In genomic region chr16:14636951-14637240, GRCh38 we compare ENCODE assay signal across 11 cellular contexts. TPM values are rescaled to one million over a fixed set of nuclear protein-coding genes. Genes with fewer than 3 reads are reported as not detected.
A peak's percentile ranks its signal among the peaks of the same experiment; 100 is the strongest.
DNase-seq lines count a peak whose midpoint lies in the region; ATAC-seq, FAIRE-seq and TF ChIP-seq lines count a peak whose summit lies in the region.
"Not testable (repeated sequence)": the region's sequence is repeated elsewhere in the genome, so short reads cannot be mapped to it uniquely, and the experiment has no call there.
"Had no signal": no experiment of that assay in that cellular context is flagged by ENCODE, and none has a peak within 500 bp of the region (broad histone marks: within the 10 kb centered on the region; RNA-seq: fewer than 3 reads in every experiment).

No MANE protein-coding gene starts in this region.

- H3K27ac Mint-ChIP-seq in GM23338: peak overlapping the region; percentile 97
- H3K27ac Mint-ChIP-seq in astrocyte (ENCODE audit: unreplicated experiment): peak overlapping the region; percentile 87
- peak overlapping the region; percentile 94 for H3K27ac Mint-ChIP-seq in endodermal cell
- H3K27ac Mint-ChIP-seq in immature natural killer cell: peak overlapping the region in 4 of 6 donors; percentile 6 to 41 (median 23)
- H3K27ac Mint-ChIP-seq in nephron: peak overlapping the region; percentile 14 to 87 (median 68)

- peaks cover 18% of the 10 kb centered on the region for H3F3A ChIP-seq in GM23338 (replicated peaks; ENCODE audit: low read depth)

- peak overlapping the region; percentile 78 for H3K4me3 ChIP-seq in GM23338
- H3K4me3 ChIP-seq in RWPE2 (ENCODE audit: severe bottlenecking); astrocyte (ENCODE audit: insufficient read depth, low read depth, low read length); endodermal cell (ENCODE audit: low read length); transverse colon: not testable (repeated sequence)

- H3K9me2 ChIP-seq in GM23338 (ENCODE audit: insufficient read depth): not testable (repeated sequence)

- H3K4me3 Mint-ChIP-seq in GM23338 (peak overlapping the region; percentile 57), astrocyte (ENCODE audit: unreplicated experiment) (peak overlapping the region; percentile 69), endodermal cell (peak overlapping the region; percentile 36), nephron (peak overlapping the region in 1 of 3 experiments; percentile 28)
- not testable (repeated sequence) for H3K4me3 Mint-ChIP-seq in immature natural killer cell

- H3K27me3 ChIP-seq in GM23338 (ENCODE audit: insufficient read depth); RWPE2 (ENCODE audit: insufficient read depth, poor library complexity, severe bottlenecking); astrocyte (ENCODE audit: insufficient read depth, low read length); endodermal cell (ENCODE audit: control insufficient read depth, insufficient read depth, low read length, poor library complexity, severe bottlenecking); transverse colon: not testable (repeated sequence)

- not testable (repeated sequence) for ATAC-seq in GM23338; RWPE2 (ENCODE audit: low read depth)

- peaks cover 42% of the 10 kb centered on the region for H3K4me1 ChIP-seq in GM23338 (ENCODE audit: insufficient read depth)
- peaks cover 22% of the 10 kb centered on the region for H3K4me1 ChIP-seq in RWPE2 (ENCODE audit: insufficient read depth, poor library complexity, severe bottlenecking)
- H3K4me1 ChIP-seq in astrocyte (ENCODE audit: insufficient read depth, low read length): not testable (repeated sequence)
- peaks cover 11% of the 10 kb centered on the region for H3K4me1 ChIP-seq in endodermal cell (ENCODE audit: control insufficient read depth, insufficient read depth, low read length)
- peaks cover 19 to 68% (median 51%) of the 10 kb centered on the region in 4 donors for H3K4me1 ChIP-seq in transverse colon

- no CpG with 5 or more reads among the region's 1 CpG for WGBS in endodermal cell (ENCODE audit: insufficient coverage in 1 of 2, insufficient read length in 1 of 2), 2 experiments
- 36 to 60% methylated on average over 1 of the region's 1 CpG for WGBS in transverse colon (ENCODE audit: low coverage in 1 of 2), 2 donors

- TF ChIP-seq CTCF in GM23338 (conservative IDR thresholded peaks at IDR 0.05; ENCODE audit: low read depth in 2 of 2); RWPE2 (IDR thresholded peaks at IDR 0.05; ENCODE audit: poor library complexity, severe bottlenecking); astrocyte (IDR thresholded peaks at IDR 0.05; ENCODE audit: insufficient read depth, low read depth, low read length); endodermal cell (conservative IDR thresholded peaks at IDR 0.05); nephron (IDR thresholded peaks at IDR 0.05; ENCODE audit: unreplicated experiment in 3 of 3); transverse colon (IDR thresholded peaks at IDR 0.05): not testable (repeated sequence)

- not testable (repeated sequence) for FAIRE-seq in astrocyte (lab: Jason Lieb, UNC)

- H3K9me3 ChIP-seq in RWPE2 (ENCODE audit: severe bottlenecking); astrocyte (ENCODE audit: insufficient read depth, low read depth, low read length); endodermal cell (ENCODE audit: control insufficient read depth, low read length); transverse colon: not testable (repeated sequence)

- not testable (repeated sequence) for H3K36me3 ChIP-seq in GM23338 (ENCODE audit: insufficient read depth)
- H3K36me3 ChIP-seq in RWPE2 (ENCODE audit: low read depth): peaks cover 60% of the 10 kb centered on the region
- H3K36me3 ChIP-seq in astrocyte (ENCODE audit: insufficient read depth, low read length): peaks cover 22% of the 10 kb centered on the region
- peaks cover 48% of the 10 kb centered on the region for H3K36me3 ChIP-seq in endodermal cell (ENCODE audit: control insufficient read depth, insufficient read depth, low read length)
- H3K36me3 ChIP-seq in transverse colon: peaks cover 0 to 11% (median 1%) of the 10 kb centered on the region in 4 donors

- not testable (repeated sequence) for DNase-seq in GM23338 (ENCODE audit: low spot score); RWPE2 (ENCODE audit: low spot score); astrocyte (ENCODE audit: low read depth); endodermal cell; immature natural killer cell; transverse colon

- H4K20me1 ChIP-seq in GM23338 (replicated peaks; ENCODE audit: insufficient read depth) (peaks cover 23% of the 10 kb centered on the region), astrocyte (ENCODE audit: insufficient read depth, low read length) (peaks cover 79% of the 10 kb centered on the region)

- H2AFZ ChIP-seq in GM23338; astrocyte (ENCODE audit: low read depth, low read length): not testable (repeated sequence)

- TF ChIP-seq POLR2A in transverse colon (IDR thresholded peaks at IDR 0.05): not testable (repeated sequence)

- intact Hi-C loops in transverse colon (cut with DNase I; ENCODE audit: low total_unique reads): not testable (repeated sequence)

- TF ChIP-seq EP300 in transverse colon (IDR thresholded peaks at IDR 0.05; ENCODE audit: low read depth): not testable (repeated sequence)

- H3K27me3 Mint-ChIP-seq in GM23338 (ENCODE audit: insufficient read depth, low read depth, poor library complexity); astrocyte (ENCODE audit: low read depth, unreplicated experiment); endodermal cell (ENCODE audit: insufficient read depth); nephron (ENCODE audit: low read depth): not testable (repeated sequence)
- H3K27me3 Mint-ChIP-seq in immature natural killer cell (ENCODE audit: low read depth in 3 of 3): peaks cover 6 to 14% (median 10%) of the 10 kb centered on the region in 3 donors

- peak overlapping the region; percentile 99 for H3K27ac ChIP-seq in GM23338 (ENCODE audit: low read depth)
- H3K27ac ChIP-seq in RWPE2 (ENCODE audit: poor library complexity, severe bottlenecking): peak overlapping the region; percentile 26
- not testable (repeated sequence) for H3K27ac ChIP-seq in astrocyte (ENCODE audit: low read depth, low read length); endodermal cell (ENCODE audit: low read depth, low read length)
- H3K27ac ChIP-seq in transverse colon: peak overlapping the region in 3 of 4 donors; percentile 62 to 97 (median 97)

- peaks cover 54% of the 10 kb centered on the region for H3K4me1 Mint-ChIP-seq in GM23338
- peaks cover 27% of the 10 kb centered on the region for H3K4me1 Mint-ChIP-seq in astrocyte (ENCODE audit: low read depth, unreplicated experiment)
- H3K4me1 Mint-ChIP-seq in endodermal cell: peaks cover 44% of the 10 kb centered on the region
- peaks cover 61 to 75% of the 10 kb centered on the region in 2 donors for H3K4me1 Mint-ChIP-seq in immature natural killer cell
- H3K4me1 Mint-ChIP-seq in nephron: peaks cover 38% of the 10 kb centered on the region

- H3K79me2 ChIP-seq in GM23338 (replicated peaks; ENCODE audit: insufficient read depth) (peaks cover 76% of the 10 kb centered on the region), astrocyte (ENCODE audit: insufficient read depth, low read length) (peaks cover 95% of the 10 kb centered on the region)

- H3K9ac ChIP-seq in astrocyte (ENCODE audit: low read length); endodermal cell (ENCODE audit: extremely low read depth, low read length, poor library complexity, severe bottlenecking): not testable (repeated sequence)

- peak overlapping the region; percentile 68 for H3K4me2 ChIP-seq in GM23338
- H3K4me2 ChIP-seq in astrocyte (ENCODE audit: low read length): not testable (repeated sequence)

- not testable (repeated sequence) for H3K9me3 Mint-ChIP-seq in GM23338; astrocyte (ENCODE audit: unreplicated experiment); endodermal cell; immature natural killer cell; nephron

- in situ Hi-C loops in transverse colon (cut with MboI; ENCODE audit: low pct_ligation_motif_present in 1 of 4, low pct_unique_long_range_greater_than_20kb in 1 of 4, low sequenced_read_pairs in 3 of 4): not testable (repeated sequence)

- H3K36me3 Mint-ChIP-seq in GM23338 (ENCODE audit: low read depth) (peaks cover 50% of the 10 kb centered on the region), astrocyte (ENCODE audit: low read depth, unreplicated experiment) (peaks cover 15% of the 10 kb centered on the region), endodermal cell (ENCODE audit: low read depth) (peaks cover 46% of the 10 kb centered on the region)
- not testable (repeated sequence) for H3K36me3 Mint-ChIP-seq in immature natural killer cell; nephron (ENCODE audit: low read depth)

RNA-seq across cellular contexts. Expression of gene BFAR, which starts 4.1 kb away (rescaled TPM):
- total RNA-seq in GM23338 (2014; rRNA removed; shearing (Covaris generic)): 82.5 and 126 TPM in 2 replicates
- polyA plus RNA-seq in GM23338 (2016; fragmentation: Nextera tagmentation; extraction: Ambion mirVana) (54.3 and 54.4 TPM in 2 replicates), immature natural killer cell (10 to 100 TPM; 33.7 to 48.0 (median 44.2) TPM)
- total RNA-seq in astrocyte (93.7 and 94.9 TPM in 2 replicates), endodermal cell (10 to 100 TPM; 60.1 to 73.3 TPM), transverse colon (10 to 100 TPM; 42.2 to 72.7 (median 56.2) TPM)
- 59.2 TPM for polyA plus RNA-seq in endodermal cell (2013, experiment 1 of 2)
- 54.5 TPM for polyA plus RNA-seq in endodermal cell (2013, experiment 2 of 2)

RNA-seq across cellular contexts. Expression of gene PARN, which starts 6.8 kb away (rescaled TPM):
- total RNA-seq in GM23338 (2014; rRNA removed; shearing (Covaris generic)): 43.8 and 61.3 TPM in 2 replicates
- polyA plus RNA-seq in GM23338 (2016; fragmentation: Nextera tagmentation; extraction: Ambion mirVana): 32.5 and 34.3 TPM in 2 replicates
- 26.1 TPM in 2 replicates for total RNA-seq in astrocyte
- total RNA-seq in endodermal cell: 10 to 100 TPM; 43.7 to 45.7 TPM
- 29.8 TPM for polyA plus RNA-seq in endodermal cell (2013, experiment 1 of 2)
- polyA plus RNA-seq in endodermal cell (2013, experiment 2 of 2): 27.5 TPM
- 10 to 100 TPM; 36.3 to 60.4 (median 52.9) TPM for polyA plus RNA-seq in immature natural killer cell
- total RNA-seq in transverse colon: 10 to 100 TPM; 26.9 to 57.3 (median 34.1) TPM

RNA-seq across cellular contexts. Expression of gene PLA2G10, which starts 57.2 kb away (rescaled TPM):
- 0.19 and 0.94 TPM in 2 replicates for total RNA-seq in GM23338 (2014; rRNA removed; shearing (Covaris generic))
- polyA plus RNA-seq in GM23338 (2016; fragmentation: Nextera tagmentation; extraction: Ambion mirVana): 1.2 and 2.2 TPM in 2 replicates
- not detected in 2 replicates for total RNA-seq in astrocyte
- under 1 TPM; 0.53 to 0.64 TPM for total RNA-seq in endodermal cell
- not detected for polyA plus RNA-seq in endodermal cell (2013, experiment 1 of 2)
- polyA plus RNA-seq in endodermal cell (2013, experiment 2 of 2): not detected
- polyA plus RNA-seq in immature natural killer cell: not detected
- total RNA-seq in transverse colon: 10 to 100 TPM in 3 of 4 donors, 1 to 10 TPM in 1; 4.0 to 43.8 (median 24.0) TPM
- total RNA-seq: Daoy, SJCRH30 had no signal
- polyA plus RNA-seq: AG04450, CD14-positive monocyte had no signal

Comparison
In these comparisons a context has a peak if more than half of its experiments do, and no peak if none do; other contexts are left out.
1. H3K27ac Mint-ChIP-seq: peak in every context shown above with its lines; median percentile 97 in GM23338; 94 in endodermal cell; 87 in astrocyte; 68 in nephron; 23 in immature natural killer cell.